Comparison of ENCODE assay signal across 21 cellular contexts in genomic region chr6:35087361-35088280, GRCh38. TPM values are rescaled to one million over a fixed set of nuclear protein-coding genes. Genes with fewer than 3 reads are reported as not detected.
DNase-seq lines count a peak whose midpoint lies in the region; ATAC-seq and TF ChIP-seq lines count a peak whose summit lies in the region.
"Had no signal": no experiment of that assay in that cellular context is flagged by ENCODE, and none has a peak within 500 bp of the region (broad histone marks: within the 10 kb centered on the region; RNA-seq: fewer than 3 reads in every experiment).

No MANE protein-coding gene starts in this region.

- H3K79me2 ChIP-seq in Loucy (ENCODE audit: insufficient read depth, low read length) (no peaks in the 10 kb centered on the region), osteoblast (ENCODE audit: insufficient read depth, low read length) (no peaks in the 10 kb centered on the region)

- H3K27me3 ChIP-seq in BLaER1 (no peaks in the 10 kb centered on the region), Loucy (ENCODE audit: insufficient read depth, low read length, poor library complexity, severe bottlenecking) (no peaks in the 10 kb centered on the region), gastroesophageal sphincter (no peaks in the 10 kb centered on the region), osteoblast (ENCODE audit: insufficient read depth, low read length) (no peaks in the 10 kb centered on the region), gastrocnemius medialis (no peaks in the 10 kb centered on the region)
- H3K27me3 ChIP-seq: uterus had no signal

- intact Hi-C loops in gastrocnemius medialis (cut with DNase I; ENCODE audit: low total_unique reads) = no loop called here

- no peaks in the 10 kb centered on the region for H3K9me2 ChIP-seq in Loucy (replicated peaks; ENCODE audit: low read depth, low read length)

- H3K4me2 ChIP-seq in BLaER1 (peak overlapping the region; percentile 56), Loucy (ENCODE audit: low read depth, low read length, poor library complexity, severe bottlenecking) (peak overlapping the region; percentile 61), osteoblast (ENCODE audit: insufficient read depth, low read length) (no peak overlapping the region)
- H3K4me2 ChIP-seq: KMS-11 had no signal

- WGBS in gastroesophageal sphincter (ENCODE audit: low coverage in 1 of 2), 2 donors = 69 to 77% methylated on average over 3 to 4 of the region's 22 CpGs

- H4K20me1 ChIP-seq in BLaER1 (no peaks in the 10 kb centered on the region), Loucy (ENCODE audit: insufficient read depth, low read length, poor library complexity, severe bottlenecking) (no peaks in the 10 kb centered on the region), osteoblast (ENCODE audit: insufficient read depth, low read length) (no peaks in the 10 kb centered on the region)

- H3K4me1 ChIP-seq in BLaER1 = peaks cover 42% of the 10 kb centered on the region
- peaks cover 48% of the 10 kb centered on the region for H3K4me1 ChIP-seq in Loucy (ENCODE audit: insufficient read depth, low read length, poor library complexity, severe bottlenecking)
- H3K4me1 ChIP-seq in gastroesophageal sphincter = peaks cover 3 to 99% (median 22%) of the 10 kb centered on the region in 3 donors
- peaks cover 27% of the 10 kb centered on the region for H3K4me1 ChIP-seq in osteoblast (ENCODE audit: insufficient read depth, low read length)
- no peaks in the 10 kb centered on the region for H3K4me1 ChIP-seq in gastrocnemius medialis

- H3K9me3 ChIP-seq in BLaER1 (no peaks in the 10 kb centered on the region), Loucy (ENCODE audit: insufficient read depth, low read depth, low read length) (no peaks in the 10 kb centered on the region), gastroesophageal sphincter (no peaks in the 10 kb centered on the region), osteoblast (ENCODE audit: low read depth, low read length) (no peaks in the 10 kb centered on the region), gastrocnemius medialis (no peaks in the 10 kb centered on the region)
- H3K9me3 ChIP-seq: uterus had no signal

- DNase-seq in osteoblast (ENCODE audit: insufficient read length, low spot score, missing footprints) = peak; percentile 42
- DNase-seq in SW480 (ENCODE audit: low spot score) = no peak
- DNase-seq in gastrocnemius medialis = no peak
- no peak for DNase-seq in NCI-H1417 treated with DMSO at 0.1 percent for 48 hours (lab: John Stamatoyannopoulos, UW)
- DNase-seq: activated CD4-positive, alpha-beta T cell treated with anti-CD3 and anti-CD28 coated beads for 36 hours; activated naive CD8-positive, alpha-beta T cell treated with anti-CD3 and anti-CD28 coated beads for 36 hours; AML-193; GF-D8; HFFc6; midbrain; NCI-H1105; occipital lobe; SHP77; small intestine had no signal

- TF ChIP-seq POLR2A in gastroesophageal sphincter (IDR thresholded peaks at IDR 0.05) (no peak), gastrocnemius medialis (IDR thresholded peaks at IDR 0.05) (no peak)

- H3K9ac ChIP-seq in BLaER1 = no peak overlapping the region
- peak overlapping the region; percentile 61 for H3K9ac ChIP-seq in Loucy (ENCODE audit: low read depth, low read length, poor library complexity, severe bottlenecking)
- H3K9ac ChIP-seq: KMS-11 had no signal

- in situ Hi-C loops in gastrocnemius medialis (cut with MboI; ENCODE audit: low sequenced_read_pairs in 4 of 4) = no loop called here

- no peak for TF ChIP-seq EP300 in gastroesophageal sphincter (IDR thresholded peaks at IDR 0.05)

- H3F3A ChIP-seq in Loucy (ENCODE audit: low read depth) = peaks cover 6% of the 10 kb centered on the region

- no peak for ATAC-seq in gastroesophageal sphincter
- no peak for ATAC-seq in gastrocnemius medialis
- no peak for ATAC-seq in HG02571 (IDR thresholded peaks at IDR 0.05; ENCODE audit: unreplicated experiment)
- ATAC-seq: activated CD4-positive, alpha-beta T cell treated with anti-CD3 and anti-CD28 coated beads for 36 hours had no signal

- H2AFZ ChIP-seq in Loucy (ENCODE audit: low read length) = no peak overlapping the region
- H2AFZ ChIP-seq in osteoblast (ENCODE audit: low read length) = no peak overlapping the region

- TF ChIP-seq CTCF in Loucy (conservative IDR thresholded peaks at IDR 0.05; ENCODE audit: low read length) = no peak
- TF ChIP-seq CTCF in gastroesophageal sphincter (IDR thresholded peaks at IDR 0.05) = no peak
- TF ChIP-seq CTCF in osteoblast (IDR thresholded peaks at IDR 0.05; ENCODE audit: extremely low read depth, low read depth, low read length) = no peak
- TF ChIP-seq CTCF in gastrocnemius medialis (IDR thresholded peaks at IDR 0.05 in 4 of 5, conservative IDR thresholded peaks at IDR 0.05 in 1 of 5) = no peak

- peak overlapping the region; percentile 59; the same call in 1 of the 2 replicates for H3K27ac ChIP-seq in BLaER1
- H3K27ac ChIP-seq in gastroesophageal sphincter = peak overlapping the region; percentile 2 to 81 (median 70)
- no peak overlapping the region for H3K27ac ChIP-seq in osteoblast (ENCODE audit: low read depth, low read length)
- no peak overlapping the region for H3K27ac ChIP-seq in gastrocnemius medialis
- H3K27ac ChIP-seq: KMS-11, uterus had no signal

- H3K36me3 ChIP-seq in BLaER1 = peaks cover 70% of the 10 kb centered on the region
- H3K36me3 ChIP-seq in Loucy (ENCODE audit: insufficient read depth, low read length) = peaks cover 18% of the 10 kb centered on the region; the same call in 1 of the 2 replicates
- H3K36me3 ChIP-seq in gastroesophageal sphincter = peaks cover 0 to 91% of the 10 kb centered on the region in 2 donors
- H3K36me3 ChIP-seq in osteoblast (ENCODE audit: insufficient read depth, low read length) = peaks cover 14% of the 10 kb centered on the region
- H3K36me3 ChIP-seq in gastrocnemius medialis = peaks cover 0 to 65% of the 10 kb centered on the region in 2 donors
- H3K36me3 ChIP-seq: uterus had no signal

- no peak overlapping the region for H3K4me3 ChIP-seq in BLaER1
- no peak overlapping the region for H3K4me3 ChIP-seq in Loucy (ENCODE audit: low read length, poor library complexity, severe bottlenecking)
- H3K4me3 ChIP-seq in gastroesophageal sphincter = no peak overlapping the region
- no peak overlapping the region for H3K4me3 ChIP-seq in osteoblast (ENCODE audit: insufficient read depth, low read length)
- no peak overlapping the region for H3K4me3 ChIP-seq in gastrocnemius medialis
- H3K4me3 ChIP-seq: uterus had no signal

RNA-seq across cellular contexts. Expression of gene TCP11, which starts 53.5 kb away (rescaled TPM):
- total RNA-seq in gastroesophageal sphincter (under 1 TPM in 1 of 4 donors, not detected in 3; 0.77 TPM), osteoblast (0.29 and 0.72 TPM in 2 replicates), gastrocnemius medialis (under 1 TPM in 1 of 4 donors, not detected in 3; 0.41 TPM)
- total RNA-seq: activated CD4-positive, alpha-beta T cell treated with anti-CD3 and anti-CD28 coated beads for 36 hours; activated naive CD8-positive, alpha-beta T cell treated with anti-CD3 and anti-CD28 coated beads for 36 hours; T-helper 2 cell treated with Interferon-gamma antibody and Interleukin-4, amounts not matched to agents 100 ng/mL and 5 ng/mL, for 36 hours had no signal

Comparison
In these comparisons a context has a peak if more than half of its experiments do, and no peak if none do; other contexts are left out.
1. H3K27ac ChIP-seq: peak in BLaER1 (single experiment) and gastroesophageal sphincter (4 of 4); none in osteoblast (single experiment) and gastrocnemius medialis (0 of 4).